In genomic region chr2:239934571-239935171, GRCh38 we compare ENCODE assay signal across 8 cellular contexts.
A peak's percentile ranks its signal among the peaks of the same experiment; 100 is the strongest.
DNase-seq lines count a peak whose midpoint lies in the region; ATAC-seq and TF ChIP-seq lines count a peak whose summit lies in the region.

No MANE protein-coding gene starts in this region.

- 42 to 45% methylated on average over 19 of the region's 19 CpGs for WGBS in lower leg skin, 2 donors

- peaks cover 9% of the 10 kb centered on the region for H3K4me1 Mint-ChIP-seq in activated CD4-positive, alpha-beta T cell treated with anti-CD3 and anti-CD28 coated beads for 36 hours

- peaks cover 1% of the 10 kb centered on the region for H3K36me3 Mint-ChIP-seq in activated CD4-positive, alpha-beta T cell treated with anti-CD3 and anti-CD28 coated beads for 36 hours (ENCODE audit: low read depth)

- no peaks in the 10 kb centered on the region for H3K27me3 Mint-ChIP-seq in activated CD4-positive, alpha-beta T cell treated with anti-CD3 and anti-CD28 coated beads for 36 hours

- TF ChIP-seq CTCF in GM10248 (IDR thresholded peaks at IDR 0.05; ENCODE audit: control extremely low read depth, extremely low read depth, low read depth, missing control alignments) (peak; percentile 58), coronary artery (IDR thresholded peaks at IDR 0.05) (peak; percentile 60), lower leg skin (IDR thresholded peaks at IDR 0.05) (no peak)

- POLR2A ChIA-PET in GM10248 (lab: Yijun Ruan, JAX), result no interaction called here
- POLR2A ChIA-PET in activated CD4-positive, alpha-beta T cell treated with anti-CD3 and anti-CD28 coated beads for 36 hours (lab: Charles Lee), result interaction anchor here (0.9 kb wide), 1 partner anchor 10 kb away, joined by 3 read pairs; no protein-coding TSS in a partner anchor

- peak; percentile 90 for ATAC-seq in activated CD4-positive, alpha-beta T cell treated with anti-CD3 and anti-CD28 coated beads for 36 hours
- no peak for ATAC-seq in HG02759 (IDR thresholded peaks at IDR 0.05; ENCODE audit: unreplicated experiment)
- ATAC-seq in HG03097 (IDR thresholded peaks at IDR 0.05; ENCODE audit: low FRiP score, unreplicated experiment), result no peak

- DNase-seq in GM10248 (ENCODE audit: extremely low spot score) (peak; percentile 64), NCI-H128 (lab: John Stamatoyannopoulos, UW; ENCODE audit: unreplicated experiment) (peak; percentile 2), coronary artery (ENCODE audit: low spot score) (peak; percentile 74), lower leg skin (ENCODE audit: low spot score in 2 of 2) (peak; percentile 64 to 91)
- DNase-seq in activated CD4-positive, alpha-beta T cell treated with anti-CD3 and anti-CD28 coated beads for 36 hours, result peak; percentile 82
- DNase-seq in stimulated activated CD8-positive, alpha-beta memory T cell treated with anti-CD3 and anti-CD28 coated beads, Interleukin-12 subunit alpha, Interleukin-12 subunit beta, amount 100 ng/mL, for 1 hour (ENCODE audit: low read depth), result peak; percentile 15

- TF ChIP-seq POLR2A in lower leg skin (IDR thresholded peaks at IDR 0.05), result no peak

- H3K27ac Mint-ChIP-seq in activated CD4-positive, alpha-beta T cell treated with anti-CD3 and anti-CD28 coated beads for 36 hours, result no peak overlapping the region

- CTCF ChIA-PET in GM10248 (lab: Yijun Ruan, JAX), result interaction anchor here (1.0 to 2.1 kb wide), 9 partner anchors 8 to 56 kb away, joined by 3 to 12 read pairs (median 4); no protein-coding TSS in a partner anchor
- CTCF ChIA-PET in activated CD4-positive, alpha-beta T cell treated with anti-CD3 and anti-CD28 coated beads for 36 hours (lab: Charles Lee), result interaction anchor here (0.7 to 2.3 kb wide), 23 partner anchors 10 to 608 kb away, joined by 3 to 14 read pairs (median 3); no protein-coding TSS in a partner anchor

- H3K4me3 ChIP-seq in coronary artery, result no peak overlapping the region
- H3K4me3 ChIP-seq in lower leg skin (ENCODE audit: low read depth, poor library complexity, severe bottlenecking), result no peak overlapping the region

- H3K9me3 Mint-ChIP-seq in activated CD4-positive, alpha-beta T cell treated with anti-CD3 and anti-CD28 coated beads for 36 hours (ENCODE audit: low read depth), result no peaks in the 10 kb centered on the region

- H3K4me3 Mint-ChIP-seq in activated CD4-positive, alpha-beta T cell treated with anti-CD3 and anti-CD28 coated beads for 36 hours, result no peak overlapping the region

- intact Hi-C loops in activated CD4-positive, alpha-beta T cell treated with anti-CD3 and anti-CD28 coated beads for 36 hours (cut with DNase I, micrococcal nuclease), result loop anchor here (1.0 to 2.0 kb wide), 3 partner anchors 57 to 210 kb away; no protein-coding TSS in a partner anchor
- intact Hi-C loops in lower leg skin (cut with DNase I; ENCODE audit: low total_unique reads), result no loop called here

- H3K27ac ChIP-seq in coronary artery, result no peak overlapping the region

Comparison
In these comparisons a context has a peak if more than half of its experiments do, and no peak if none do; other contexts are left out.
1. DNase-seq: peak in every context shown above with its lines; median percentile 82 in activated CD4-positive, alpha-beta T cell treated with anti-CD3 and anti-CD28 coated beads for 36 hours; 78 in lower leg skin; 74 in coronary artery; 64 in GM10248; 15 in stimulated activated CD8-positive, alpha-beta memory T cell treated with anti-CD3 and anti-CD28 coated beads, Interleukin-12 subunit alpha, Interleukin-12 subunit beta, amount 100 ng/mL, for 1 hour; 2 in NCI-H128.
2. CTCF ChIP-seq: peak in GM10248 (single experiment) and coronary artery (single experiment); none in lower leg skin (0 of 3).